ENCODE assay signal across 8 cellular contexts in the genomic region with DNA sequence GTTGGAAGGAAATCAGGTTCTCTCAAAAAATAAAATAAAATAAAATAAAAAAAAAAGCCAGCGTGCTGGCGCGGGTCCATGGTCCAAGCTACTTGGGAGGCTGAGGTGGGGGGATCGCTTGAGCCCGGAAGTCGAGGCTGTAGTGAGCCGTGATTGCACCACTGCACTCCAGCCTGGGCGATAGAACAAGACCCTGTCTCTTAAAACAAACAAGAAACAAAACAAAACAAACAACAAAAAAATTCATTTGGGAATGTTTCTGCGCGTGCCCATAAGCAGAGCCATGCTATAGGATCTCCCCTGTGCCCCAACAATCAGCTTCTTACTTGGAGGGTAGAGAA. TPM values are rescaled to one million over a fixed set of nuclear protein-coding genes. Genes with fewer than 3 reads are reported as not detected.
DNase-seq lines count a peak whose midpoint lies in the region; ATAC-seq and TF ChIP-seq lines count a peak whose summit lies in the region.

No MANE protein-coding gene starts in this region.

- H3K79me2 ChIP-seq in mammary epithelial cell (ENCODE audit: insufficient read depth, low read length) = no peaks in the 10 kb centered on the region

- dilution Hi-C loops in mammary epithelial cell (cut with HindIII; ENCODE audit: low sequenced_read_pairs) = no loop called here

- H3K9ac ChIP-seq in mammary epithelial cell (ENCODE audit: insufficient read depth, low read length) (no peak overlapping the region), mucosa of stomach (ENCODE audit: low read length) (peak overlapping the region; percentile 41)

- H3K4me1 ChIP-seq in right atrium auricular region (peaks cover 0 to 28% of the 10 kb centered on the region in 2 donors), mammary epithelial cell (ENCODE audit: insufficient read depth, low read length) (peaks cover 16% of the 10 kb centered on the region), mucosa of stomach (ENCODE audit: control insufficient read depth, insufficient read depth, low read length) (peaks cover 18% of the 10 kb centered on the region), prostate gland (replicated peaks) (no peaks in the 10 kb centered on the region)

- H3K27me3 ChIP-seq in right atrium auricular region (peaks cover 0 to 7% of the 10 kb centered on the region in 2 donors), mammary epithelial cell (ENCODE audit: insufficient read depth, low read length) (no peaks in the 10 kb centered on the region), mucosa of stomach (ENCODE audit: control insufficient read depth, insufficient read depth, low read length) (peaks cover 29% of the 10 kb centered on the region), prostate gland (replicated peaks; ENCODE audit: insufficient read depth) (no peaks in the 10 kb centered on the region)

- H3K4me2 ChIP-seq in mammary epithelial cell (ENCODE audit: insufficient read depth, low read depth, low read length) = peak overlapping the region; percentile 88

- in situ Hi-C loops in mammary epithelial cell (cut with MboI; ENCODE audit: low sequenced_read_pairs in 2 of 2) = no loop called here

- intact Hi-C loops in Right ventricle myocardium superior (cut with DNase I) = no loop called here
- intact Hi-C loops in mammary epithelial cell (cut with micrococcal nuclease) = loop anchor here (5.0 to 10.0 kb wide), 2 partner anchors 62 to 185 kb away; partner anchors contain the start of gene RNF103
- intact Hi-C loops in prostate gland (cut with DNase I) = no loop called here

- TF ChIP-seq POLR2A in prostate gland (IDR thresholded peaks at IDR 0.05) = no peak

- H2AFZ ChIP-seq in mammary epithelial cell (ENCODE audit: low read depth, low read length) = peak overlapping the region; percentile 97

- H3K9me3 ChIP-seq in right atrium auricular region = no peaks in the 10 kb centered on the region
- H3K9me3 ChIP-seq in mammary epithelial cell (replicated peaks; ENCODE audit: insufficient read depth, low read length) = no peaks in the 10 kb centered on the region
- no peaks in the 10 kb centered on the region for H3K9me3 ChIP-seq in mucosa of stomach (ENCODE audit: control insufficient read depth, low read length)
- H3K9me3 ChIP-seq in prostate gland = no peaks in the 10 kb centered on the region

- DNase-seq in right atrium auricular region (ENCODE audit: low spot score) (no peak), Right ventricle myocardium superior (no peak), mammary epithelial cell (no peak), 8988T (no peak), NCI-H748 treated with DMSO at 0.1 percent for 48 hours (lab: John Stamatoyannopoulos, UW) (no peak), prostate gland (ENCODE audit: low spot score) (no peak)

- ATAC-seq in Right ventricle myocardium superior (ENCODE audit: poor library complexity) = no peak
- no peak for ATAC-seq in GM19351 (IDR thresholded peaks at IDR 0.05; ENCODE audit: unreplicated experiment)

- no peaks in the 10 kb centered on the region for H3K36me3 ChIP-seq in right atrium auricular region
- no peaks in the 10 kb centered on the region for H3K36me3 ChIP-seq in mammary epithelial cell (ENCODE audit: insufficient read depth, low read length)
- H3K36me3 ChIP-seq in mucosa of stomach (ENCODE audit: control insufficient read depth, insufficient read depth, low read length) = no peaks in the 10 kb centered on the region
- no peaks in the 10 kb centered on the region for H3K36me3 ChIP-seq in prostate gland

- CTCF ChIA-PET in mammary epithelial cell (lab: Charles Lee; ENCODE audit: low non-redundant PET) = no interaction called here

- peak overlapping the region; percentile 34 to 57 for H3K4me3 ChIP-seq in right atrium auricular region
- H3K4me3 ChIP-seq in mammary epithelial cell (replicated peaks in 1 of 3; ENCODE audit: insufficient read depth in 1 of 3, low read depth in 2 of 3, low read length in 3 of 3) = peak overlapping the region; percentile 60 to 63 (median 62)
- peak overlapping the region; percentile 32 for H3K4me3 ChIP-seq in mucosa of stomach (ENCODE audit: low read length)
- peak overlapping the region in 1 of 2 donors; percentile 40 for H3K4me3 ChIP-seq in prostate gland

- TF ChIP-seq CTCF in right atrium auricular region (IDR thresholded peaks at IDR 0.05) (no peak), mammary epithelial cell (conservative IDR thresholded peaks at IDR 0.05 in 1 of 2, IDR thresholded peaks at IDR 0.05 in 1 of 2; ENCODE audit: extremely low read depth in 1 of 2, insufficient read depth in 1 of 2, low read depth in 1 of 2, low read length in 2 of 2) (no peak), prostate gland (IDR thresholded peaks at IDR 0.05) (no peak)

- 59% methylated on average over 10 of the region's 10 CpGs for WGBS in mammary epithelial cell (ENCODE audit: low coverage, missing lambda C conversion rate)
- WGBS in prostate gland = 29% methylated on average over 10 of the region's 10 CpGs

- peak overlapping the region in 1 of 2 donors; percentile 38 for H3K27ac ChIP-seq in right atrium auricular region
- no peak overlapping the region for H3K27ac ChIP-seq in mammary epithelial cell (ENCODE audit: insufficient read depth, low read depth, low read length)
- H3K27ac ChIP-seq in prostate gland = peak overlapping the region in 1 of 2 donors; percentile 37

- H4K20me1 ChIP-seq in mammary epithelial cell (ENCODE audit: insufficient read depth, low read length) = no peaks in the 10 kb centered on the region

- BruUV-seq in mammary epithelial cell (replicated peaks; lab: Mats Ljungman, UMichigan) = no TSS peak

RNA-seq across cellular contexts. Expression of gene CD8A, which starts 16.4 kb away (rescaled TPM):
- total RNA-seq in right atrium auricular region (under 1 TPM; 0.39 to 0.52 TPM), Right ventricle myocardium superior (0.51 TPM), mammary epithelial cell (under 1 TPM; 0.17 to 0.56 TPM), prostate gland (1 to 10 TPM; 1.3 to 2.5 TPM)
- polyA plus RNA-seq in mammary epithelial cell = 0.15 TPM
- polyA minus RNA-seq in mammary epithelial cell = not detected

RNA-seq across cellular contexts. Expression of gene CD8B, which starts 54.6 kb away (rescaled TPM):
- total RNA-seq in right atrium auricular region (under 1 TPM; 0.33 to 0.75 TPM), Right ventricle myocardium superior (0.46 TPM), mammary epithelial cell (not detected), prostate gland (1 to 10 TPM; 1.1 to 1.3 TPM)
- not detected for polyA plus RNA-seq in mammary epithelial cell
- not detected for polyA minus RNA-seq in mammary epithelial cell
